ENCODE assay signal across 20 cellular contexts in genomic region chr15:78931439-78931981, GRCh38. TPM values are rescaled to one million over a fixed set of nuclear protein-coding genes. Genes with fewer than 3 reads are reported as not detected.
DNase-seq lines count a peak whose midpoint lies in the region; ATAC-seq, FAIRE-seq and TF ChIP-seq lines count a peak whose summit lies in the region.
"Had no signal": no experiment of that assay in that cellular context is flagged by ENCODE, and none has a peak within 500 bp of the region (broad histone marks: within the 10 kb centered on the region; RNA-seq: fewer than 3 reads in every experiment).

No MANE protein-coding gene starts in this region.

- H2AFZ ChIP-seq in IMR-90 (replicated peaks; ENCODE audit: low read length, poor library complexity): peak overlapping the region; percentile 18

- no peak overlapping the region for H4K5ac ChIP-seq in IMR-90 (ENCODE audit: low read depth, low read length)

- peaks cover 28% of the 10 kb centered on the region for H3K9me1 ChIP-seq in IMR-90 (ENCODE audit: insufficient read depth, low read length)

- 59% methylated on average over 6 of the region's 14 CpGs; no CpG with 5 or more reads in 1 of the 2 experiments for WGBS in IMR-90 (ENCODE audit: extremely low coverage in 2 of 2, insufficient read length in 1 of 2), 2 experiments

- POLR2A ChIA-PET in IMR-90 (lab: Charles Lee; ENCODE audit: unreplicated experiment): no interaction called here

- no peak overlapping the region for H3K18ac ChIP-seq in IMR-90 (ENCODE audit: low read depth, low read length)

- no peak overlapping the region for H3K56ac ChIP-seq in IMR-90 (ENCODE audit: extremely low read depth, insufficient read depth, low read length)

- H2AK9ac ChIP-seq in IMR-90 (replicated peaks; ENCODE audit: low read depth, low read length, poor library complexity): peak overlapping the region; percentile 67

- H3K27ac ChIP-seq in IMR-90 (ENCODE audit: insufficient read depth, low read length): no peak overlapping the region
- peak overlapping the region; percentile 42 to 44 for H3K27ac ChIP-seq in ascending aorta
- H3K27ac ChIP-seq in kidney (ENCODE audit: low read depth in 2 of 2, low read length in 2 of 2): peak overlapping the region; percentile 85 to 94
- H3K27ac ChIP-seq: pancreas had no signal

- H3K4me3 ChIP-seq in IMR-90 (ENCODE audit: insufficient read depth, low read depth, low read length): no peak overlapping the region
- no peak overlapping the region for H3K4me3 ChIP-seq in ascending aorta
- H3K4me3 ChIP-seq in kidney (ENCODE audit: low read length in 2 of 2): no peak overlapping the region
- H3K4me3 ChIP-seq: BLaER1 treated with 17β-estradiol and CSF1 and Interleukin-3, amounts not matched to agents 10 nM and 100 nM; HAP-1; pancreas; transverse colon had no signal

- no peak for TF ChIP-seq RAD21 in IMR-90 (IDR thresholded peaks at IDR 0.05; ENCODE audit: low read length)

- ATAC-seq in IMR-90 (ENCODE audit: low read depth): no peak
- ATAC-seq in stimulated activated memory B cell treated with anti-CD40 and anti-IgM and Interleukin-4, amounts not matched to agents 10 μg/mL and 1 μg/mL and 100 μg/mL, for 72 hours: no peak
- ATAC-seq in HG02763 (IDR thresholded peaks at IDR 0.05; ENCODE audit: unreplicated experiment): no peak
- ATAC-seq in HG02840 (IDR thresholded peaks at IDR 0.05; ENCODE audit: low FRiP score, unreplicated experiment): no peak
- no peak for ATAC-seq in GM18861 (IDR thresholded peaks at IDR 0.05; ENCODE audit: unreplicated experiment)

- H3K4me1 ChIP-seq in IMR-90 (ENCODE audit: control insufficient read depth, insufficient read depth, low read length): peaks cover 8% of the 10 kb centered on the region
- peaks cover 3 to 15% of the 10 kb centered on the region in 2 donors for H3K4me1 ChIP-seq in ascending aorta
- peaks cover 26 to 42% of the 10 kb centered on the region in 2 donors for H3K4me1 ChIP-seq in kidney (ENCODE audit: control insufficient read depth in 1 of 2, insufficient read depth in 1 of 2, low read depth in 1 of 2, low read length in 2 of 2)
- H3K4me1 ChIP-seq: HAP-1, pancreas had no signal

- H3K9me3 ChIP-seq in IMR-90 (ENCODE audit: control insufficient read depth, insufficient read depth, low read length) (no peaks in the 10 kb centered on the region), ascending aorta (no peaks in the 10 kb centered on the region), kidney (ENCODE audit: control insufficient read depth in 1 of 2, low read length in 2 of 2) (no peaks in the 10 kb centered on the region)
- H3K9me3 ChIP-seq: BLaER1 treated with 17β-estradiol and CSF1 and Interleukin-3, amounts not matched to agents 10 nM and 100 nM; HAP-1; pancreas; transverse colon had no signal

- H4K20me1 ChIP-seq in IMR-90 (ENCODE audit: insufficient read depth, low read length): peaks cover 16% of the 10 kb centered on the region; the same call in 1 of the 2 replicates

- H2BK20ac ChIP-seq in IMR-90 (ENCODE audit: low read depth, low read length): no peak overlapping the region

- H2BK120ac ChIP-seq in IMR-90 (ENCODE audit: low read depth, low read length): no peak overlapping the region

- H3K27me3 Mint-ChIP-seq in stimulated activated memory B cell treated with anti-CD40 and anti-IgM and Interleukin-4, amounts not matched to agents 10 μg/mL and 1 μg/mL and 100 μg/mL, for 72 hours: no peaks in the 10 kb centered on the region

- TF ChIP-seq CTCF in IMR-90 (conservative IDR thresholded peaks at IDR 0.05; ENCODE audit: low read depth, low read length) (no peak), ascending aorta (IDR thresholded peaks at IDR 0.05) (no peak), kidney (IDR thresholded peaks at IDR 0.05; ENCODE audit: borderline replicate concordance, extremely low read depth, insufficient read depth) (no peak)

- no peak overlapping the region for H3K4me2 ChIP-seq in IMR-90 (ENCODE audit: low read depth, low read length)
- H3K4me2 ChIP-seq: BLaER1 treated with 17β-estradiol and CSF1 and Interleukin-3, amounts not matched to agents 10 nM and 100 nM had no signal

- no peak overlapping the region for H3K4me3 Mint-ChIP-seq in stimulated activated memory B cell treated with anti-CD40 and anti-IgM and Interleukin-4, amounts not matched to agents 10 μg/mL and 1 μg/mL and 100 μg/mL, for 72 hours
- H3K4me3 Mint-ChIP-seq: activated CD8-positive, alpha-beta T cell treated with anti-CD3 and anti-CD28 coated beads, Interleukin-2, amount 10 ng/mL, durations not matched to agents 7 days and 5 days; activated T-helper 1 cell treated with anti-CD3 and anti-CD28 coated beads, Interleukin-12 subunit alpha, Interleukin-12 subunit beta, Interleukin-2, Interleukin-4 antibody, amounts not matched to agents 30 ng/mL and 10 ng/mL and 1 ng/mL, durations not matched to agents 14 hours and 24 hours and 36 hours; T-helper 1 cell treated with Interleukin-12 subunit alpha and Interleukin-12 subunit beta and Interleukin-4 antibody, amounts not matched to agents 30 μg/mL and 1 μg/mL, for 36 hours had no signal

- in situ Hi-C loops in IMR-90 (cut with MboI; ENCODE audit: low sequenced_read_pairs): no loop called here

- no peak overlapping the region for H4K91ac ChIP-seq in IMR-90 (ENCODE audit: insufficient read depth, low read depth, low read length)

- no peak overlapping the region for H3K23ac ChIP-seq in IMR-90 (ENCODE audit: low read depth, low read length)

- no TSS peak for BruUV-seq in IMR-90 (replicated peaks; lab: Mats Ljungman, UMichigan)

- H3K27ac Mint-ChIP-seq in stimulated activated memory B cell treated with anti-CD40 and anti-IgM and Interleukin-4, amounts not matched to agents 10 μg/mL and 1 μg/mL and 100 μg/mL, for 72 hours: peak overlapping the region; percentile 45
- H3K27ac Mint-ChIP-seq: activated CD8-positive, alpha-beta T cell treated with anti-CD3 and anti-CD28 coated beads, Interleukin-2, amount 10 ng/mL, durations not matched to agents 7 days and 5 days; activated T-helper 1 cell treated with anti-CD3 and anti-CD28 coated beads, Interleukin-12 subunit alpha, Interleukin-12 subunit beta, Interleukin-2, Interleukin-4 antibody, amounts not matched to agents 30 ng/mL and 10 ng/mL and 1 ng/mL, durations not matched to agents 14 hours and 24 hours and 36 hours; T-helper 1 cell treated with Interleukin-12 subunit alpha and Interleukin-12 subunit beta and Interleukin-4 antibody, amounts not matched to agents 30 μg/mL and 1 μg/mL, for 36 hours had no signal

- H3K4me1 Mint-ChIP-seq in stimulated activated memory B cell treated with anti-CD40 and anti-IgM and Interleukin-4, amounts not matched to agents 10 μg/mL and 1 μg/mL and 100 μg/mL, for 72 hours: peaks cover 51% of the 10 kb centered on the region

- H3K14ac ChIP-seq in IMR-90 (replicated peaks; ENCODE audit: low read depth, low read length): no peak overlapping the region

- CTCF ChIA-PET in IMR-90 (lab: Yijun Ruan, JAX): no interaction called here

- H3K27me3 ChIP-seq in IMR-90 (ENCODE audit: control insufficient read depth, insufficient read depth, low read length) (peaks cover 5% of the 10 kb centered on the region), ascending aorta (no peaks in the 10 kb centered on the region)
- H3K27me3 ChIP-seq: BLaER1 treated with 17β-estradiol and CSF1 and Interleukin-3, amounts not matched to agents 10 nM and 100 nM; pancreas; transverse colon had no signal

- FAIRE-seq in kidney (lab: Jason Lieb, UNC): no peak
- FAIRE-seq: frontal cortex, pancreas had no signal

- H2BK15ac ChIP-seq in IMR-90 (ENCODE audit: low read depth, low read length): no peak overlapping the region

- intact Hi-C loops in IMR-90 (cut with micrococcal nuclease): no loop called here
- intact Hi-C loops in ascending aorta (cut with DNase I): no loop called here
- intact Hi-C loops in kidney (cut with DNase I): no loop called here

- DNase-seq in IMR-90 (no peak), ascending aorta (ENCODE audit: low spot score in 2 of 2) (no peak), kidney (no peak), AG08396 (ENCODE audit: low spot score) (no peak)
- DNase-seq: activated CD8-positive, alpha-beta T cell treated with anti-CD3 and anti-CD28 coated beads, Interleukin-2, amount 10 ng/mL, durations not matched to agents 7 days and 5 days; DMS53; left ventricle myocardium superior; NCI-H1417 treated with DMSO at 0.1 percent for 48 hours; pancreas; SHP77; transverse colon had no signal

- H3K36me3 ChIP-seq in IMR-90 (ENCODE audit: control insufficient read depth, insufficient read depth, low read length) (peaks cover 6% of the 10 kb centered on the region), ascending aorta (peaks cover 7 to 17% of the 10 kb centered on the region in 2 donors), kidney (ENCODE audit: control insufficient read depth in 1 of 2, insufficient read depth in 2 of 2, low read length in 2 of 2) (peaks cover 24 to 57% of the 10 kb centered on the region in 2 donors)
- H3K36me3 ChIP-seq: transverse colon had no signal

- no peak overlapping the region for H4K8ac ChIP-seq in IMR-90 (ENCODE audit: low read depth in 2 of 2, low read length in 2 of 2)

- no peak overlapping the region for H2AK5ac ChIP-seq in IMR-90 (ENCODE audit: low read depth, low read length)

- no peak for TF ChIP-seq POLR2A in IMR-90 (IDR thresholded peaks at IDR 0.05; ENCODE audit: low read depth, low read length)

- no peaks in the 10 kb centered on the region for H3K79me1 ChIP-seq in IMR-90 (ENCODE audit: low read depth in 1 of 2, low read length in 2 of 2)

- no peak overlapping the region for H3K4ac ChIP-seq in IMR-90 (ENCODE audit: low read depth, low read length)

- no peak overlapping the region for H3K9ac ChIP-seq in IMR-90 (ENCODE audit: low read depth, low read length)
- H3K9ac ChIP-seq in kidney (ENCODE audit: low read length in 2 of 2): peak overlapping the region in 1 of 2 donors; percentile 29
- H3K9ac ChIP-seq: BLaER1 treated with 17β-estradiol and CSF1 and Interleukin-3, amounts not matched to agents 10 nM and 100 nM had no signal

- no peak overlapping the region for H2BK5ac ChIP-seq in IMR-90 (ENCODE audit: low read depth, low read length, poor library complexity, severe bottlenecking)

- H3K9me3 Mint-ChIP-seq in stimulated activated memory B cell treated with anti-CD40 and anti-IgM and Interleukin-4, amounts not matched to agents 10 μg/mL and 1 μg/mL and 100 μg/mL, for 72 hours: no peaks in the 10 kb centered on the region
- H3K9me3 Mint-ChIP-seq: activated T-helper 1 cell treated with anti-CD3 and anti-CD28 coated beads, Interleukin-12 subunit alpha, Interleukin-12 subunit beta, Interleukin-2, Interleukin-4 antibody, amounts not matched to agents 30 ng/mL and 10 ng/mL and 1 ng/mL, durations not matched to agents 14 hours and 24 hours and 36 hours; T-helper 1 cell treated with Interleukin-12 subunit alpha and Interleukin-12 subunit beta and Interleukin-4 antibody, amounts not matched to agents 30 μg/mL and 1 μg/mL, for 36 hours had no signal

- peaks cover 73% of the 10 kb centered on the region for H3K36me3 Mint-ChIP-seq in stimulated activated memory B cell treated with anti-CD40 and anti-IgM and Interleukin-4, amounts not matched to agents 10 μg/mL and 1 μg/mL and 100 μg/mL, for 72 hours

- dilution Hi-C loops in IMR-90 (cut with HindIII; ENCODE audit: low sequenced_read_pairs, unreplicated experiment): no loop called here

RNA-seq across cellular contexts. Expression of gene CTSH, which starts 13.3 kb away (rescaled TPM):
- total RNA-seq in IMR-90 (2012; rRNA removed) (5.6 and 11.7 TPM in 2 replicates), ascending aorta (112 TPM), kidney (201 TPM)
- polyA plus RNA-seq in IMR-90 (2012; rRNA removed) (13.9 and 18.4 TPM in 2 replicates), kidney (ENCODE audit: insufficient read depth, low read depth, low replicate concordance) (1,628 TPM)
- 7.8 and 8.4 TPM in 2 replicates for polyA plus RNA-seq in IMR-90 (2012; cell fraction: cytosol; rRNA removed)
- 8.4 and 13.5 TPM in 2 replicates for polyA plus RNA-seq in IMR-90 (2012; cell fraction: nucleus; rRNA removed; ENCODE audit: low replicate concordance)

RNA-seq across cellular contexts. Expression of gene MORF4L1, which starts 58.8 kb away (rescaled TPM):
- total RNA-seq in IMR-90 (2012; rRNA removed): 217 and 485 TPM in 2 replicates
- polyA plus RNA-seq in IMR-90 (2012; rRNA removed): 354 and 392 TPM in 2 replicates
- polyA plus RNA-seq in IMR-90 (2012; cell fraction: cytosol; rRNA removed): 33.6 and 79.5 TPM in 2 replicates
- 6.7 and 91.3 TPM in 2 replicates for polyA plus RNA-seq in IMR-90 (2012; cell fraction: nucleus; rRNA removed; ENCODE audit: low replicate concordance)
- total RNA-seq in ascending aorta: 108 TPM
- total RNA-seq in kidney: 325 TPM
- 319 TPM for polyA plus RNA-seq in kidney (ENCODE audit: insufficient read depth, low read depth, low replicate concordance)
